27 cellular contexts compared by ENCODE assay signal in genomic region chr6:131594074-131594473, GRCh38. TPM values are rescaled to one million over a fixed set of nuclear protein-coding genes. Genes with fewer than 3 reads are reported as not detected.
"Had no signal": no experiment of that assay in that cellular context is flagged by ENCODE, and none has a peak within 500 bp of the region (broad histone marks: within the 10 kb centered on the region; RNA-seq: fewer than 3 reads in every experiment).

No MANE protein-coding gene starts in this region.

- H3K27me3 ChIP-seq: stomach, suprapubic skin, testis, thyroid gland, tibial artery, tibial nerve, transverse colon, upper lobe of left lung, upper lobe of right lung, uterus, vagina had no signal

- H3K27ac ChIP-seq: stomach, suprapubic skin, testis, thoracic aorta, thyroid gland, tibial artery, tibial nerve, transverse colon, upper lobe of left lung, upper lobe of right lung, uterus, vagina had no signal

- H3K4me3 ChIP-seq: stomach, suprapubic skin, testis, thoracic aorta, thyroid gland, tibial artery, tibial nerve, transverse colon, upper lobe of left lung, upper lobe of right lung, uterus, vagina had no signal

- DNase-seq: stimulated activated CD4-positive, alpha-beta T cell treated with anti-CD3 and anti-CD28 coated beads, Interleukin-2, amount 100 ng/mL, for 48 hours; stimulated activated CD4-positive, alpha-beta T cell treated with anti-CD3 and anti-CD28 coated beads, Interleukin-4, amount 100 ng/mL, for 1 hour; stimulated activated CD4-positive, alpha-beta T cell treated with anti-CD3 and anti-CD28 coated beads, Interleukin-4, amount 100 ng/mL, for 24 hours; stimulated activated CD4-positive, alpha-beta T cell treated with anti-CD3 and anti-CD28 coated beads, Interleukin-4, amount 100 ng/mL, for 4 hours; stimulated activated CD8-positive, alpha-beta memory T cell treated with anti-CD3 and anti-CD28 coated beads, Interleukin-4, amount 100 ng/mL, for 48 hours; stimulated activated naive B cell treated with anti-CD40 and anti-IgM and Interleukin-4, amounts not matched to agents 10 μg/mL and 1 μg/mL and 100 μg/mL, for 72 hours; stimulated activated naive CD4-positive, alpha-beta T cell; stimulated activated naive CD4-positive, alpha-beta T cell treated with Interleukin-2 at 50 U/mL for 16 hours; stimulated activated naive CD8-positive, alpha-beta T cell treated with anti-CD3 and anti-CD28 coated beads, Interleukin-15, amount 100 ng/mL, for 72 hours; stimulated activated naive CD8-positive, alpha-beta T cell treated with anti-CD3 and anti-CD28 coated beads, Interleukin-15, Interleukin-2, amounts not matched to agents 100 U/mL and 50 U/mL, for 24 hours; stomach; substantia nigra; testis; thyroid gland; tibial artery; transverse colon; upper lobe of left lung; upper lobe of right lung; uterus had no signal

- H3K9me3 ChIP-seq: stomach, suprapubic skin, testis, thoracic aorta, thyroid gland, tibial artery, tibial nerve, transverse colon, upper lobe of left lung, upper lobe of right lung, uterus, vagina had no signal

- FAIRE-seq: urothelium cell line had no signal

- H3K36me3 ChIP-seq: uterus had no signal

- H3K4me1 ChIP-seq: stomach, suprapubic skin, testis, thyroid gland, tibial artery, tibial nerve, transverse colon, upper lobe of left lung, upper lobe of right lung, uterus, vagina had no signal

- ATAC-seq: stimulated activated effector memory CD8-positive, alpha-beta T cell treated with anti-CD3 and anti-CD28 coated beads, Interleukin-12 subunit alpha, Interleukin-12 subunit beta, amount 100 ng/mL, for 72 hours; stimulated activated memory B cell treated with anti-CD40 and anti-IgM and Interleukin-4, amounts not matched to agents 10 μg/mL and 1 μg/mL and 100 μg/mL, for 72 hours; stimulated activated naive B cell treated with anti-CD40 and anti-IgM and Interleukin-4, amounts not matched to agents 10 μg/mL and 1 μg/mL and 100 μg/mL, for 72 hours; stimulated activated naive CD8-positive, alpha-beta T cell treated with anti-CD3 and anti-CD28 coated beads, Interleukin-15, amount 100 ng/mL, for 72 hours; stimulated activated naive CD8-positive, alpha-beta T cell treated with anti-CD3 and anti-CD28 coated beads, Interleukin-15, Interleukin-2, amounts not matched to agents 100 U/mL and 50 U/mL, for 24 hours; upper lobe of right lung had no signal

RNA-seq across cellular contexts. Expression of gene ARG1, which starts 21.0 kb away (rescaled TPM):
- total RNA-seq: testis, tibial nerve, transverse colon, ureter, vagina had no signal
